7 cellular contexts compared by ENCODE assay signal in the genomic region with DNA sequence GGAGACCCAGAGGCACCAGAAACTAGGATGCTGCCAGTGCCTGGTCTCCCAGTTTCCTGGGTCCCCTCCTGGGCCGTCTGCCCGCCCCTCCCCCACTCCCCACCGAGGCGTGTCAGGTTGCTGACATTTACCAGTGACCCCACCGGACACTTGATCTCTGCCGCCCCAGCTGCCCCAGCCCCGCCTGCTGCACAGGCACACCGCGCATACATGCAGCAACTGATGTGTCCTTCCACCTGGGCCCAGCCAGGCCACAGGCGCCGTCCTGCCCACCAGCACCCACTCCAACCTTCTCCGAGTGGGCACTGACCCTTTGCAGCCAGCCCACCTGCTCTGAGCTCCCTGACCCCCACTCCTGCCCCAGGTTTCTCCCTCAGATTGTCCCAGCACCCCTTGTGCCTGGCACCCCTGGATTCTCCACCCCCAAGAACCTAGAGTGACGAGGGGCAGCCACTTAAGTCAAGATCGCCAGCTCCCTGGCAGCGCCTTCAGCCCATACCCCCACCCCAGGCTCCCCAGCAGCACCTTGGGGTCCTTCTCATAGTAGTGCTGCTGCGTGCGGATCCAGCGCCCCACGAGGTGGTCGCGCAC. TPM values are rescaled to one million over a fixed set of nuclear protein-coding genes. Genes with fewer than 3 reads are reported as not detected.
DNase-seq lines count a peak whose midpoint lies in the region; ATAC-seq and TF ChIP-seq lines count a peak whose summit lies in the region.
"Had no signal": no experiment of that assay in that cellular context is flagged by ENCODE, and none has a peak within 500 bp of the region (broad histone marks: within the 10 kb centered on the region; RNA-seq: fewer than 3 reads in every experiment).

No MANE protein-coding gene starts in this region.

- no peak for TF ChIP-seq POLR2A in esophagus muscularis mucosa (IDR thresholded peaks at IDR 0.05; ENCODE audit: low read depth)

- H3K79me1 ChIP-seq in trophoblast cell (ENCODE audit: low read length) = no peaks in the 10 kb centered on the region

- no peak overlapping the region for H4K91ac ChIP-seq in trophoblast cell (ENCODE audit: low read depth, low read length)

- peaks cover 47% of the 10 kb centered on the region for H3K4me1 ChIP-seq in HUES64 (ENCODE audit: insufficient read depth, low read length)
- peaks cover 52 to 68% (median 66%) of the 10 kb centered on the region in 4 donors for H3K4me1 ChIP-seq in esophagus muscularis mucosa
- peaks cover 12 to 15% of the 10 kb centered on the region in 2 experiments for H3K4me1 ChIP-seq in trophoblast cell (ENCODE audit: control insufficient read depth in 1 of 2, insufficient read depth in 2 of 2, low read length in 2 of 2)

- H3K79me2 ChIP-seq in trophoblast cell (ENCODE audit: control insufficient read depth, insufficient read depth, low read length, poor library complexity) = no peaks in the 10 kb centered on the region

- H2BK5ac ChIP-seq in trophoblast cell (ENCODE audit: low read depth, low read length, poor library complexity) = no peak overlapping the region

- ATAC-seq in GM21515 (IDR thresholded peaks at IDR 0.05; ENCODE audit: unreplicated experiment) (no peak), HG02759 (IDR thresholded peaks at IDR 0.05; ENCODE audit: unreplicated experiment) (no peak)

- H3K27ac ChIP-seq in HUES64 (ENCODE audit: low read depth, low read length) (peak overlapping the region; percentile 75; the same call in 1 of the 2 replicates), esophagus muscularis mucosa (replicated peaks in 1 of 4) (peak overlapping the region; percentile 86 to 92 (median 88)), trophoblast cell (ENCODE audit: low read depth, low read length) (no peak overlapping the region)

- no peak overlapping the region for H3K4ac ChIP-seq in trophoblast cell (ENCODE audit: low read depth, low read length)

- H3K36me3 ChIP-seq in HUES64 (ENCODE audit: insufficient read depth, low read length) = peaks cover 8% of the 10 kb centered on the region
- peaks cover 0 to 29% (median 20%) of the 10 kb centered on the region in 4 donors for H3K36me3 ChIP-seq in esophagus muscularis mucosa
- H3K36me3 ChIP-seq in trophoblast cell (ENCODE audit: control insufficient read depth in 1 of 2, insufficient read depth in 2 of 2, low read length in 2 of 2) = peaks cover 19 to 22% of the 10 kb centered on the region in 2 experiments

- DNase-seq in esophagus muscularis mucosa (ENCODE audit: extremely low spot score) = no peak
- DNase-seq in trophoblast cell = no peak
- DNase-seq in NCI-H2196 treated with DMSO at 0.1 percent for 48 hours (lab: John Stamatoyannopoulos, UW; ENCODE audit: unreplicated experiment) = no peak

- no peak overlapping the region for H3K9ac ChIP-seq in HUES64 (ENCODE audit: low read depth, low read length)
- no peak overlapping the region for H3K9ac ChIP-seq in trophoblast cell (ENCODE audit: low read length)

- intact Hi-C loops in esophagus muscularis mucosa (cut with DNase I) = no loop called here

- H3K18ac ChIP-seq in trophoblast cell (ENCODE audit: low read length) = peak overlapping the region; percentile 10

- 79% methylated on average over 21 of the region's 21 CpGs for WGBS in HUES64
- WGBS in esophagus muscularis mucosa = 31% methylated on average over 12 of the region's 21 CpGs
- WGBS in trophoblast cell (ENCODE audit: extremely low coverage, insufficient coverage, insufficient read length) = no CpG with 5 or more reads among the region's 21 CpGs

- H3K23ac ChIP-seq in trophoblast cell (ENCODE audit: low read length) = no peak overlapping the region

- no peak overlapping the region for H3K14ac ChIP-seq in trophoblast cell (ENCODE audit: low read length)

- no peak overlapping the region for H2AK5ac ChIP-seq in trophoblast cell (ENCODE audit: low read length)

- H3K27me3 ChIP-seq in HUES64 (ENCODE audit: insufficient read depth, low read length) (no peaks in the 10 kb centered on the region), esophagus muscularis mucosa (no peaks in the 10 kb centered on the region), trophoblast cell (ENCODE audit: insufficient read depth, low read length) (no peaks in the 10 kb centered on the region)
- H3K27me3 ChIP-seq: neutrophil had no signal

- no peak overlapping the region for H2BK12ac ChIP-seq in trophoblast cell (ENCODE audit: low read length)

- no peak overlapping the region for H3K4me2 ChIP-seq in trophoblast cell (ENCODE audit: low read length)

- H2BK120ac ChIP-seq in trophoblast cell (ENCODE audit: insufficient read depth, low read length, poor library complexity) = no peak overlapping the region

- H4K8ac ChIP-seq in trophoblast cell (ENCODE audit: low read depth, low read length) = no peak overlapping the region

- H3K4me3 ChIP-seq in HUES64 (ENCODE audit: low read length) = no peak overlapping the region
- peak overlapping the region; percentile 39 to 51 (median 50) for H3K4me3 ChIP-seq in esophagus muscularis mucosa
- no peak overlapping the region for H3K4me3 ChIP-seq in trophoblast cell (ENCODE audit: low read depth, low read length)

- no peak overlapping the region for H4K12ac ChIP-seq in trophoblast cell (ENCODE audit: low read depth, low read length)

- H3K9me3 ChIP-seq in HUES64 (ENCODE audit: insufficient read depth, low read depth, low read length) (no peaks in the 10 kb centered on the region), esophagus muscularis mucosa (no peaks in the 10 kb centered on the region), trophoblast cell (ENCODE audit: insufficient read depth, low read depth, low read length) (no peaks in the 10 kb centered on the region)
- H3K9me3 ChIP-seq: neutrophil had no signal

- no peak for TF ChIP-seq EP300 in esophagus muscularis mucosa (IDR thresholded peaks at IDR 0.05)

- peak overlapping the region; percentile 4 for H2AFZ ChIP-seq in trophoblast cell (ENCODE audit: insufficient read depth, low read length, poor library complexity)

- TF ChIP-seq CTCF in esophagus muscularis mucosa (IDR thresholded peaks at IDR 0.05) = no peak

RNA-seq across cellular contexts. Expression of a gene that starts 0.5 kb away (rescaled TPM):
- polyA plus RNA-seq in HUES64 (2013, experiment 1 of 2) = 2.8 TPM
- 2.5 TPM for polyA plus RNA-seq in HUES64 (2013, experiment 2 of 2)
- total RNA-seq in esophagus muscularis mucosa = 10 to 100 TPM; 18.4 to 57.2 (median 26.3) TPM
- 0.83 and 0.94 TPM in 2 replicates for polyA plus RNA-seq in trophoblast cell (2013)

RNA-seq across cellular contexts. Expression of a gene that starts 15.3 kb away (rescaled TPM):
- 17.1 TPM for polyA plus RNA-seq in HUES64 (2013, experiment 1 of 2)
- 13.6 TPM for polyA plus RNA-seq in HUES64 (2013, experiment 2 of 2)
- 10 to 100 TPM; 32.8 to 72.8 (median 34.9) TPM for total RNA-seq in esophagus muscularis mucosa
- 0.50 and 0.55 TPM in 2 replicates for polyA plus RNA-seq in trophoblast cell (2013)

RNA-seq across cellular contexts. Expression of a gene that starts 19.1 kb away (rescaled TPM):
- 208 TPM for polyA plus RNA-seq in HUES64 (2013, experiment 1 of 2)
- polyA plus RNA-seq in HUES64 (2013, experiment 2 of 2) = 212 TPM
- 100 to 1,000 TPM; 199 to 285 (median 234) TPM for total RNA-seq in esophagus muscularis mucosa
- 185 and 187 TPM in 2 replicates for polyA plus RNA-seq in trophoblast cell (2013)

RNA-seq across cellular contexts. Expression of a gene that starts 36.2 kb away (rescaled TPM):
- 6.2 TPM for polyA plus RNA-seq in HUES64 (2013, experiment 1 of 2)
- 8.9 TPM for polyA plus RNA-seq in HUES64 (2013, experiment 2 of 2)
- 10 to 100 TPM in 1 of 4 donors, 1 to 10 TPM in 3; 2.1 to 12.9 (median 4.3) TPM for total RNA-seq in esophagus muscularis mucosa
- polyA plus RNA-seq in trophoblast cell (2013) = 2.9 and 3.1 TPM in 2 replicates

RNA-seq across cellular contexts. Expression of a gene that starts 43.8 kb away (rescaled TPM):
- polyA plus RNA-seq in HUES64 (2013, experiment 1 of 2) = 14.1 TPM
- polyA plus RNA-seq in HUES64 (2013, experiment 2 of 2) = 16.9 TPM
- total RNA-seq in esophagus muscularis mucosa = 10 to 100 TPM; 11.1 to 25.0 (median 17.1) TPM
- polyA plus RNA-seq in trophoblast cell (2013) = 17.9 and 19.2 TPM in 2 replicates

Comparison
In these comparisons a context has a peak if more than half of its experiments do, and no peak if none do; other contexts are left out.
1. H3K4me3 ChIP-seq: peak in esophagus muscularis mucosa (4 of 4); none in HUES64 (single experiment) and trophoblast cell (single experiment).